In the genomic region with DNA sequence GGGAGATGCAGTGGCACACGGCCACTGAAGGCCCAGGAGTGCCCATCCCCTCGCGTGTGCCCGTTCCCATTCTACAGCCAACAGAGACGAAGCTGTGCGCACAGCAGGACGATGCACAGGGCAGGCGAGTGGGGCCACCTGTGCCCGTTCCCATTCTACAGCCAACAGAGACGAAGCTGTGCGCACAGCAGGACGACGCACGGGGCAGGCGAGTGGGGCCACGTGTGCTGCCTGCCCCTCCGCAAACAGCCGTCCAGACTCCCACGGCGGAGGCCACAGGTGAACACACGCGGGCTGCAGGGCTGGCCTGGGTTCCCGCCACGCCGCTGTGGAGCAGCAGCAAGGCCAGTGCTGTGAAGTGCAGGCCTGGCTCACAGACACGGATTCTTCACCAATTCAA, we compare ENCODE assay signal across 2 cellular contexts.
TF ChIP-seq lines count a peak whose summit lies in the region.

No MANE protein-coding gene starts in this region.

TF ChIP-seq in GM23338, 12 proteins besides CTCF, POLR2A, EP300 and RAD21:
- TF ChIP-seq POLR2AphosphoS5 (IDR thresholded peaks at IDR 0.05; ENCODE audit: low read depth): no peak
- TF ChIP-seq REST (IDR thresholded peaks at IDR 0.05; ENCODE audit: unreplicated experiment): no peak
- TF ChIP-seq EZH2phosphoT487 (IDR thresholded peaks at IDR 0.05; ENCODE audit: unreplicated experiment): no peak
- TF ChIP-seq EZH2 (IDR thresholded peaks at IDR 0.05; ENCODE audit: low read depth, unreplicated experiment): no peak
- TF ChIP-seq, protein P1, sequence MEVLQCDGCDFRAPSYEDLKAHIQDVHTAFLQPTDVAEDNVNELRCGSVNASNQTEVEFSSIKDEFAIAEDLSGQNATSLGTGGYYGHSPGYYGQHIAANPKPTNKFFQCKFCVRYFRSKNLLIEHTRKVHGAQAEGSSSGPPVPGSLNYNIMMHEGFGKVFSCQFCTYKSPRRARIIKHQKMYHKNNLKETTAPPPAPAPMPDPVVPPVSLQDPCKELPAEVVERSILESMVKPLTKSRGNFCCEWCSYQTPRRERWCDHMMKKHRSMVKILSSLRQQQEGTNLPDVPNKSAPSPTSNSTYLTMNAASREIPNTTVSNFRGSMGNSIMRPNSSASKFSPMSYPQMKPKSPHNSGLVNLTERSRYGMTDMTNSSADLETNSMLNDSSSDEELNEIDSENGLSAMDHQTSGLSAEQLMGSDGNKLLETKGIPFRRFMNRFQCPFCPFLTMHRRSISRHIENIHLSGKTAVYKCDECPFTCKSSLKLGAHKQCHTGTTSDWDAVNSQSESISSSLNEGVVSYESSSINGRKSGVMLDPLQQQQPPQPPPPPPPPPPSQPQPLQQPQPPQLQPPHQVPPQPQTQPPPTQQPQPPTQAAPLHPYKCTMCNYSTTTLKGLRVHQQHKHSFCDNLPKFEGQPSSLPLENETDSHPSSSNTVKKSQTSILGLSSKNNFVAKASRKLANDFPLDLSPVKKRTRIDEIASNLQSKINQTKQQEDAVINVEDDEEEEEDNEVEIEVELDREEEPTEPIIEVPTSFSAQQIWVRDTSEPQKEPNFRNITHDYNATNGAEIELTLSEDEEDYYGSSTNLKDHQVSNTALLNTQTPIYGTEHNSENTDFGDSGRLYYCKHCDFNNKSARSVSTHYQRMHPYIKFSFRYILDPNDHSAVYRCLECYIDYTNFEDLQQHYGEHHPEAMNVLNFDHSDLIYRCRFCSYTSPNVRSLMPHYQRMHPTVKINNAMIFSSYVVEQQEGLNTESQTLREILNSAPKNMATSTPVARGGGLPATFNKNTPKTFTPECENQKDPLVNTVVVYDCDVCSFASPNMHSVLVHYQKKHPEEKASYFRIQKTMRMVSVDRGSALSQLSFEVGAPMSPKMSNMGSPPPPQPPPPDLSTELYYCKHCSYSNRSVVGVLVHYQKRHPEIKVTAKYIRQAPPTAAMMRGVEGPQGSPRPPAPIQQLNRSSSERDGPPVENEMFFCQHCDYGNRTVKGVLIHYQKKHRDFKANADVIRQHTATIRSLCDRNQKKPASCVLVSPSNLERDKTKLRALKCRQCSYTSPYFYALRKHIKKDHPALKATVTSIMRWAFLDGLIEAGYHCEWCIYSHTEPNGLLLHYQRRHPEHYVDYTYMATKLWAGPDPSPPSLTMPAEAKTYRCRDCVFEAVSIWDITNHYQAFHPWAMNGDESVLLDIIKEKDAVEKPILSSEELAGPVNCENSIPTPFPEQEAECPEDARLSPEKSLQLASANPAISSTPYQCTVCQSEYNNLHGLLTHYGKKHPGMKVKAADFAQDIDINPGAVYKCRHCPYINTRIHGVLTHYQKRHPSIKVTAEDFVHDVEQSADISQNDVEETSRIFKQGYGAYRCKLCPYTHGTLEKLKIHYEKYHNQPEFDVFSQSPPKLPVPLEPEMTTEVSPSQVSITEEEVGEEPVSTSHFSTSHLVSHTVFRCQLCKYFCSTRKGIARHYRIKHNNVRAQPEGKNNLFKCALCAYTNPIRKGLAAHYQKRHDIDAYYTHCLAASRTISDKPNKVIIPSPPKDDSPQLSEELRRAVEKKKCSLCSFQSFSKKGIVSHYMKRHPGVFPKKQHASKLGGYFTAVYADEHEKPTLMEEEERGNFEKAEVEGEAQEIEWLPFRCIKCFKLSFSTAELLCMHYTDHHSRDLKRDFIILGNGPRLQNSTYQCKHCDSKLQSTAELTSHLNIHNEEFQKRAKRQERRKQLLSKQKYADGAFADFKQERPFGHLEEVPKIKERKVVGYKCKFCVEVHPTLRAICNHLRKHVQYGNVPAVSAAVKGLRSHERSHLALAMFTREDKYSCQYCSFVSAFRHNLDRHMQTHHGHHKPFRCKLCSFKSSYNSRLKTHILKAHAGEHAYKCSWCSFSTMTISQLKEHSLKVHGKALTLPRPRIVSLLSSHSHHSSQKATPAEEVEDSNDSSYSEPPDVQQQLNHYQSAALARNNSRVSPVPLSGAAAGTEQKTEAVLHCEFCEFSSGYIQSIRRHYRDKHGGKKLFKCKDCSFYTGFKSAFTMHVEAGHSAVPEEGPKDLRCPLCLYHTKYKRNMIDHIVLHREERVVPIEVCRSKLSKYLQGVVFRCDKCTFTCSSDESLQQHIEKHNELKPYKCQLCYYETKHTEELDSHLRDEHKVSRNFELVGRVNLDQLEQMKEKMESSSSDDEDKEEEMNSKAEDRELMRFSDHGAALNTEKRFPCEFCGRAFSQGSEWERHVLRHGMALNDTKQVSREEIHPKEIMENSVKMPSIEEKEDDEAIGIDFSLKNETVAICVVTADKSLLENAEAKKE (CRISPR knock-in tag; IDR thresholded peaks at IDR 0.05): no peak

TF ChIP-seq in IMR-90, 13 proteins besides CTCF, POLR2A, EP300 and RAD21:
- TF ChIP-seq RFX5 (IDR thresholded peaks at IDR 0.05; ENCODE audit: low read depth, low read length) (no peak), CHD1 (IDR thresholded peaks at IDR 0.05; ENCODE audit: low read depth, low read length) (no peak), USF2 (IDR thresholded peaks at IDR 0.05; ENCODE audit: low read depth, low read length) (no peak), NFE2L2 (IDR thresholded peaks at IDR 0.05; ENCODE audit: low read depth, low read length) (no peak), FOS (IDR thresholded peaks at IDR 0.05; ENCODE audit: low read depth, low read length) (no peak), SMC3 (IDR thresholded peaks at IDR 0.05; ENCODE audit: low read depth, low read length) (no peak), MAFK (IDR thresholded peaks at IDR 0.05; ENCODE audit: low read depth, low read length) (no peak), CEBPB (IDR thresholded peaks at IDR 0.05; ENCODE audit: low read depth, low read length) (no peak)
